ENCODE assay signal across 8 cellular contexts in genomic region chr18:3129053-3129864, GRCh38.
DNase-seq lines count a peak whose midpoint lies in the region; ATAC-seq lines count a peak whose summit lies in the region.

No MANE protein-coding gene starts in this region.

- DNase-seq in NK-92 treated with Interleukin-12 subunit alpha and Interleukin-12 subunit beta, amount 100 ng/mL, for 24 hours (lab: John Stamatoyannopoulos, UW) = peak; percentile 55
- DNase-seq in NK-92 (lab: John Stamatoyannopoulos, UW; ENCODE audit: unreplicated experiment) = no peak
- peak; percentile 82 for DNase-seq in NCI-H2227 treated with DMSO at 0.1 percent for 48 hours (lab: John Stamatoyannopoulos, UW)
- DNase-seq in activated CD4-positive, alpha-beta T cell treated with anti-CD3 and anti-CD28 coated beads for 1 hour = peak; percentile 68
- peak; percentile 69 for DNase-seq in cerebellar cortex (ENCODE audit: low spot score)
- peak; percentile 73 for DNase-seq in stimulated activated CD4-positive, alpha-beta T cell treated with anti-CD3 and anti-CD28 coated beads, Interleukin-2, amount 100 ng/mL, for 4 hours (ENCODE audit: low read depth)

- ATAC-seq in HG02943 (IDR thresholded peaks at IDR 0.05; ENCODE audit: low read depth, unreplicated experiment) = peak; percentile 81

- peak overlapping the region; percentile 52 for H3K27ac ChIP-seq in layer of hippocampus (ENCODE audit: low read depth, low read length)

- H3K27me3 ChIP-seq in layer of hippocampus (ENCODE audit: control insufficient read depth, insufficient read depth, low read length) = no peaks in the 10 kb centered on the region
